7 cellular contexts compared by ENCODE assay signal in the genomic region with DNA sequence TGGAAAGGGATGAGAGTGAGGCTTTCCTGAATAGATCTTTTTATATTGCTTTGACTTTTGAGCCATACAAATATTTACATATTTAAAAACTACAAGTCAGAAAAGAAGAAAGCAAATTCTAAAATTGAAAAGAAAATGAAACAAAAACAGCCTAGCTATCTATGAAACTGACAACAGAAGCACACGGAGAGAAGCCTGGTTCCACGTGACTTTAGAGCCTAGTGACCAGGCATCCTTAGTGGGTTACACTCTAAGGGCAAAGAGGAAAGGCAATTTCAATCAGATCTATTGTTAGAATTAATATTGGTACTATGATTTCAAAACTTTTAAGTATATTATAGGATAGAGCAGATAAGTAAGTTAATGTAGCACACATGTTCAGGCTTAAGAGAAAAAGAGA.
A peak's percentile ranks its signal among the peaks of the same experiment; 100 is the strongest.
DNase-seq lines count a peak whose midpoint lies in the region; ATAC-seq and TF ChIP-seq lines count a peak whose summit lies in the region.
"Not testable (repeated sequence)": the region's sequence is repeated elsewhere in the genome, so short reads cannot be mapped to it uniquely, and the experiment has no call there.

No MANE protein-coding gene starts in this region.

- not testable (repeated sequence) for H3K79me2 ChIP-seq in MM.1S (ENCODE audit: low read length)

- not testable (repeated sequence) for H3K4me3 ChIP-seq in MM.1S (ENCODE audit: low read length)

- not testable (repeated sequence) for H2AFZ ChIP-seq in MM.1S (ENCODE audit: low read length)

- not testable (repeated sequence) for H3K9me3 Mint-ChIP-seq in stimulated activated memory B cell treated with anti-CD40 and anti-IgM and Interleukin-4, amounts not matched to agents 10 μg/mL and 1 μg/mL and 100 μg/mL, for 72 hours

- H3K4me3 Mint-ChIP-seq in stimulated activated memory B cell treated with anti-CD40 and anti-IgM and Interleukin-4, amounts not matched to agents 10 μg/mL and 1 μg/mL and 100 μg/mL, for 72 hours = not testable (repeated sequence)

- H3K27ac ChIP-seq in MM.1S (ENCODE audit: low read length) = peak overlapping the region; percentile 81; the same call in 1 of the 2 replicates

- H3K27me3 Mint-ChIP-seq in stimulated activated memory B cell treated with anti-CD40 and anti-IgM and Interleukin-4, amounts not matched to agents 10 μg/mL and 1 μg/mL and 100 μg/mL, for 72 hours = not testable (repeated sequence)

- H3K9me2 ChIP-seq in MM.1S (replicated peaks; ENCODE audit: insufficient read depth, low read length) = not testable (repeated sequence)

- H3K4me1 Mint-ChIP-seq in stimulated activated memory B cell treated with anti-CD40 and anti-IgM and Interleukin-4, amounts not matched to agents 10 μg/mL and 1 μg/mL and 100 μg/mL, for 72 hours = not testable (repeated sequence)

- peak overlapping the region; percentile 63; the same call in 1 of the 2 replicates for H3K4me2 ChIP-seq in MM.1S (ENCODE audit: low read depth, low read length)

- not testable (repeated sequence) for TF ChIP-seq CTCF in MM.1S (IDR thresholded peaks at IDR 0.05; ENCODE audit: low read length)

- H3K36me3 Mint-ChIP-seq in stimulated activated memory B cell treated with anti-CD40 and anti-IgM and Interleukin-4, amounts not matched to agents 10 μg/mL and 1 μg/mL and 100 μg/mL, for 72 hours = peaks cover 19% of the 10 kb centered on the region

- H3K4me1 ChIP-seq in MM.1S (ENCODE audit: low read length) = peaks cover 24% of the 10 kb centered on the region

- ATAC-seq in GM18867 (IDR thresholded peaks at IDR 0.05; ENCODE audit: unreplicated experiment) (peak; percentile 81), GM19351 (IDR thresholded peaks at IDR 0.05; ENCODE audit: unreplicated experiment) (peak; percentile 66), GM21515 (IDR thresholded peaks at IDR 0.05; ENCODE audit: unreplicated experiment) (peak; percentile 70), HG02798 (IDR thresholded peaks at IDR 0.05; ENCODE audit: poor library complexity, unreplicated experiment) (peak; percentile 80), HG03095 (IDR thresholded peaks at IDR 0.05; ENCODE audit: unreplicated experiment) (peak; percentile 53)
- not testable (repeated sequence) for ATAC-seq in stimulated activated memory B cell treated with anti-CD40 and anti-IgM and Interleukin-4, amounts not matched to agents 10 μg/mL and 1 μg/mL and 100 μg/mL, for 72 hours

- H3K9me3 ChIP-seq in MM.1S (replicated peaks; ENCODE audit: insufficient read depth, low read length) = not testable (repeated sequence)

- DNase-seq in MM.1S = not testable (repeated sequence)

- H3K27me3 ChIP-seq in MM.1S (replicated peaks; ENCODE audit: insufficient read depth, low read length) = not testable (repeated sequence)

- not testable (repeated sequence) for H4K20me1 ChIP-seq in MM.1S (ENCODE audit: insufficient read depth, low read length)

- not testable (repeated sequence) for H3F3A ChIP-seq in MM.1S (ENCODE audit: insufficient read depth, low read length)

- H3K36me3 ChIP-seq in MM.1S (replicated peaks; ENCODE audit: insufficient read depth, low read length) = not testable (repeated sequence)

- peak overlapping the region; percentile 64 for H3K27ac Mint-ChIP-seq in stimulated activated memory B cell treated with anti-CD40 and anti-IgM and Interleukin-4, amounts not matched to agents 10 μg/mL and 1 μg/mL and 100 μg/mL, for 72 hours

- not testable (repeated sequence) for H3K9ac ChIP-seq in MM.1S (ENCODE audit: low read length)
